ENCODE assay signal across 9 cellular contexts in genomic region chr11:120564573-120565301, GRCh38. TPM values are rescaled to one million over a fixed set of nuclear protein-coding genes. Genes with fewer than 3 reads are reported as not detected.
A peak's percentile ranks its signal among the peaks of the same experiment; 100 is the strongest.
DNase-seq lines count a peak whose midpoint lies in the region; ATAC-seq and TF ChIP-seq lines count a peak whose summit lies in the region.
"Had no signal": no experiment of that assay in that cellular context is flagged by ENCODE, and none has a peak within 500 bp of the region (broad histone marks: within the 10 kb centered on the region; RNA-seq: fewer than 3 reads in every experiment).

No MANE protein-coding gene starts in this region.

- H3K4me3 ChIP-seq in GM23248, result peak overlapping the region; percentile 47
- peak overlapping the region; percentile 34; the same call in 1 of the 2 replicates for H3K4me3 ChIP-seq in PC-3 (ENCODE audit: low read length)
- H3K4me3 ChIP-seq in endodermal cell (ENCODE audit: low read length), result peak overlapping the region; percentile 72
- H3K4me3 ChIP-seq in mesodermal cell (ENCODE audit: extremely low read depth, insufficient read depth, low read length, poor library complexity, severe bottlenecking), result peak overlapping the region; percentile 29
- H3K4me3 ChIP-seq in subcutaneous abdominal adipose tissue (ENCODE audit: low read depth in 1 of 5, low read length in 5 of 5), result peak overlapping the region in 4 of 5 donors; percentile 43 to 54 (median 45)

- peak overlapping the region; percentile 46 for H3K4me2 ChIP-seq in GM23248 (ENCODE audit: unreplicated experiment)
- peak overlapping the region; percentile 58 for H3K4me2 ChIP-seq in PC-3 (ENCODE audit: low read length)

- H3K9ac ChIP-seq in GM23248 (peak overlapping the region; percentile 64), PC-3 (ENCODE audit: low read length) (no peak overlapping the region), endodermal cell (ENCODE audit: extremely low read depth, low read length, poor library complexity, severe bottlenecking) (peak overlapping the region; percentile 34), subcutaneous abdominal adipose tissue (ENCODE audit: low read length in 5 of 5) (no peak overlapping the region)

- ATAC-seq in PC-3, result peak; percentile 27

- H2AFZ ChIP-seq in GM23248 (peak overlapping the region; percentile 42), PC-3 (ENCODE audit: low read length) (peak overlapping the region; percentile 43; the same call in 1 of the 2 replicates)

- DNase-seq in NCI-H2081 (lab: John Stamatoyannopoulos, UW), result peak; percentile 8 to 31
- DNase-seq in NCI-H2081 treated with DMSO at 0.1 percent for 48 hours (lab: John Stamatoyannopoulos, UW), result no peak
- DNase-seq in GM23248, result peak; percentile 90
- no peak for DNase-seq in PC-3
- DNase-seq in endodermal cell, result peak; percentile 80
- DNase-seq in MV-4-11 (lab: John Stamatoyannopoulos, UW), result no peak

- H3K27me3 Mint-ChIP-seq in endodermal cell (ENCODE audit: insufficient read depth), result peaks cover 53% of the 10 kb centered on the region

- H3K9me2 ChIP-seq in GM23248 (ENCODE audit: insufficient read depth) (no peaks in the 10 kb centered on the region), PC-3 (replicated peaks; ENCODE audit: low read length) (no peaks in the 10 kb centered on the region)

- H3K79me2 ChIP-seq in GM23248 (ENCODE audit: insufficient read depth) (no peaks in the 10 kb centered on the region), PC-3 (ENCODE audit: low read length) (no peaks in the 10 kb centered on the region)

- no peak overlapping the region for H3K27ac ChIP-seq in GM23248
- no peak overlapping the region for H3K27ac ChIP-seq in PC-3 (ENCODE audit: low read length)
- H3K27ac ChIP-seq in endodermal cell (ENCODE audit: low read depth, low read length), result peak overlapping the region; percentile 90
- peak overlapping the region; percentile 71 for H3K27ac ChIP-seq in mesodermal cell (ENCODE audit: low read depth, low read length, severe bottlenecking)
- no peak overlapping the region for H3K27ac ChIP-seq in subcutaneous abdominal adipose tissue (ENCODE audit: low read depth, low read length)

- H3F3A ChIP-seq in GM23248 (ENCODE audit: insufficient read depth) (peaks cover 14% of the 10 kb centered on the region), PC-3 (ENCODE audit: low read length, unreplicated experiment) (no peaks in the 10 kb centered on the region)

- peak overlapping the region; percentile 51 for H3K4me3 Mint-ChIP-seq in endodermal cell
- H3K4me3 Mint-ChIP-seq: activated naive CD4-positive, alpha-beta T cell treated with anti-CD3 and anti-CD28 coated beads, Interleukin-2, amount 50 U/mL, for 24 hours had no signal

- no peaks in the 10 kb centered on the region for H3K36me3 Mint-ChIP-seq in endodermal cell (ENCODE audit: low read depth)
- H3K36me3 Mint-ChIP-seq: activated naive CD4-positive, alpha-beta T cell treated with anti-CD3 and anti-CD28 coated beads, Interleukin-2, amount 50 U/mL, for 24 hours had no signal

- no peak overlapping the region for H3K27ac Mint-ChIP-seq in endodermal cell
- H3K27ac Mint-ChIP-seq: activated naive CD4-positive, alpha-beta T cell treated with anti-CD3 and anti-CD28 coated beads, Interleukin-2, amount 50 U/mL, for 24 hours had no signal

- H3K9me3 ChIP-seq in GM23248 (ENCODE audit: low read depth), result no peaks in the 10 kb centered on the region
- no peaks in the 10 kb centered on the region for H3K9me3 ChIP-seq in PC-3 (ENCODE audit: low read length)
- H3K9me3 ChIP-seq in endodermal cell (ENCODE audit: control insufficient read depth, low read length), result no peaks in the 10 kb centered on the region
- H3K9me3 ChIP-seq in mesodermal cell (ENCODE audit: control insufficient read depth, low read length), result no peaks in the 10 kb centered on the region
- H3K9me3 ChIP-seq in subcutaneous abdominal adipose tissue (ENCODE audit: control insufficient read depth in 5 of 5, low read length in 5 of 5), result no peaks in the 10 kb centered on the region

- POLR2A ChIA-PET in PC-3 (lab: Charles Lee; ENCODE audit: unreplicated experiment), result no interaction called here

- H3K9me3 Mint-ChIP-seq in endodermal cell, result no peaks in the 10 kb centered on the region
- H3K9me3 Mint-ChIP-seq: activated naive CD4-positive, alpha-beta T cell treated with anti-CD3 and anti-CD28 coated beads, Interleukin-2, amount 50 U/mL, for 24 hours had no signal

- H3K36me3 ChIP-seq in GM23248 (ENCODE audit: low read depth) (no peaks in the 10 kb centered on the region), PC-3 (ENCODE audit: low read depth, low read length) (no peaks in the 10 kb centered on the region), endodermal cell (ENCODE audit: control insufficient read depth, insufficient read depth, low read length) (no peaks in the 10 kb centered on the region), mesodermal cell (ENCODE audit: control insufficient read depth, insufficient read depth, low read length) (no peaks in the 10 kb centered on the region), subcutaneous abdominal adipose tissue (ENCODE audit: control insufficient read depth in 5 of 5, insufficient read depth in 5 of 5, low read length in 5 of 5) (no peaks in the 10 kb centered on the region)

- CTCF ChIA-PET in PC-3 (lab: Charles Lee), result interaction anchor here (0.6 kb wide), 1 partner anchor 447 kb away, joined by 4 read pairs; no protein-coding TSS in a partner anchor

- in situ Hi-C loops in GM23248 (cut with MboI), result no loop called here

- WGBS in GM23248 (ENCODE audit: low coverage in 1 of 2, low lambda C conversion rate in 2 of 2, missing lambda C conversion rate in 2 of 2), 2 experiments, result 2 to 5% methylated on average over 49 to 66 of the region's 75 CpGs
- WGBS in endodermal cell (ENCODE audit: insufficient coverage in 1 of 2, insufficient read length in 1 of 2), 2 experiments, result 0 to 4% methylated on average over 3 to 70 of the region's 75 CpGs
- WGBS in mesodermal cell (ENCODE audit: insufficient coverage in 2 of 2), 2 experiments, result 2 to 3% methylated on average over 58 to 62 of the region's 75 CpGs

- TF ChIP-seq CTCF in PC-3 (conservative IDR thresholded peaks at IDR 0.05; ENCODE audit: low read depth, low read length) (no peak), endodermal cell (conservative IDR thresholded peaks at IDR 0.05) (peak; percentile 20)

- H3K4me1 Mint-ChIP-seq in endodermal cell, result peaks cover 33% of the 10 kb centered on the region

- H3K27me3 ChIP-seq in GM23248 (replicated peaks; ENCODE audit: insufficient read depth) (no peaks in the 10 kb centered on the region), PC-3 (ENCODE audit: low read length) (peaks cover 41% of the 10 kb centered on the region), endodermal cell (ENCODE audit: control insufficient read depth, insufficient read depth, low read length, poor library complexity, severe bottlenecking) (peaks cover 19% of the 10 kb centered on the region), subcutaneous abdominal adipose tissue (ENCODE audit: control insufficient read depth in 5 of 5, insufficient read depth in 4 of 5, low read length in 5 of 5) (peaks cover 10 to 27% (median 22%) of the 10 kb centered on the region in 5 donors)

- BruUV-seq in PC-3 (replicated peaks; lab: Mats Ljungman, UMichigan), result no TSS peak

- intact Hi-C loops in PC-3 (cut with micrococcal nuclease), result no loop called here

- H3K4me1 ChIP-seq in GM23248 (ENCODE audit: insufficient read depth) (peaks cover 13% of the 10 kb centered on the region), PC-3 (ENCODE audit: insufficient read depth, low read length) (peaks cover 14% of the 10 kb centered on the region), endodermal cell (ENCODE audit: control insufficient read depth, insufficient read depth, low read length) (peaks cover 16% of the 10 kb centered on the region), mesodermal cell (ENCODE audit: control insufficient read depth, insufficient read depth, low read length, poor library complexity, severe bottlenecking) (peaks cover 23% of the 10 kb centered on the region), subcutaneous abdominal adipose tissue (ENCODE audit: control insufficient read depth in 5 of 5, insufficient read depth in 5 of 5, low read length in 5 of 5) (peaks cover 0 to 16% (median 14%) of the 10 kb centered on the region in 5 donors)

- H4K20me1 ChIP-seq in GM23248 (ENCODE audit: insufficient read depth) (no peaks in the 10 kb centered on the region), PC-3 (ENCODE audit: low read length) (no peaks in the 10 kb centered on the region)

RNA-seq across cellular contexts. Expression of gene GRIK4, which starts 53.2 kb away (rescaled TPM):
- not detected in 2 replicates for total RNA-seq in GM23248 (2014; rRNA removed; shearing (Covaris generic))
- polyA plus RNA-seq in GM23248 (2016; fragmentation: Nextera tagmentation; extraction: Ambion mirVana), result not detected in 2 replicates
- total RNA-seq in PC-3 (2014; rRNA removed), result not detected in 2 replicates
- 1 to 10 TPM; 1.7 to 3.5 TPM for total RNA-seq in endodermal cell
- polyA plus RNA-seq in endodermal cell (2013, experiment 1 of 2), result 1.9 TPM
- 1.6 TPM for polyA plus RNA-seq in endodermal cell (2013, experiment 2 of 2)
- 0.88 TPM for polyA plus RNA-seq in mesodermal cell (2013, experiment 1 of 2)
- 0.61 TPM for polyA plus RNA-seq in mesodermal cell (2013, experiment 2 of 2)

Comparison
In these comparisons a context has a peak if more than half of its experiments do, and no peak if none do; other contexts are left out.
1. DNase-seq: peak in NCI-H2081 (2 of 2), GM23248 (single experiment) and endodermal cell (single experiment); none in NCI-H2081 treated with DMSO at 0.1 percent for 48 hours (single experiment), PC-3 (single experiment) and MV-4-11 (single experiment).
2. H3K27ac ChIP-seq: peak in endodermal cell (single experiment) and mesodermal cell (single experiment); none in GM23248 (single experiment), PC-3 (single experiment) and subcutaneous abdominal adipose tissue (single experiment).
3. H3K9ac ChIP-seq: peak in GM23248 (single experiment) and endodermal cell (single experiment); none in PC-3 (single experiment) and subcutaneous abdominal adipose tissue (0 of 5).
4. Peak in every context shown above with its lines, with median percentiles within 50 percentile points of each other: H3K4me3 ChIP-seq.